12 cellular contexts compared by ENCODE assay signal in genomic region chr1:76949503-76949902, GRCh38.
DNase-seq lines count a peak whose midpoint lies in the region; ATAC-seq and TF ChIP-seq lines count a peak whose summit lies in the region.
"Had no signal": no experiment of that assay in that cellular context is flagged by ENCODE, and none has a peak within 500 bp of the region (broad histone marks: within the 10 kb centered on the region; RNA-seq: fewer than 3 reads in every experiment).

No MANE protein-coding gene starts in this region.

- 48% methylated on average over 3 of the region's 3 CpGs for WGBS in mammary epithelial cell (ENCODE audit: low coverage, missing lambda C conversion rate)
- 71% methylated on average over 3 of the region's 3 CpGs for WGBS in suprapubic skin

- H3K27ac ChIP-seq in MM.1S (ENCODE audit: low read length) (no peak overlapping the region), mammary epithelial cell (ENCODE audit: insufficient read depth, low read depth, low read length) (peak overlapping the region; percentile 7), osteoblast (ENCODE audit: low read depth, low read length) (peak overlapping the region; percentile 52), suprapubic skin (no peak overlapping the region)
- H3K27ac ChIP-seq: SJCRH30, skin epidermis had no signal

- no peaks in the 10 kb centered on the region for H3K9me3 ChIP-seq in MM.1S (replicated peaks; ENCODE audit: insufficient read depth, low read length)
- no peaks in the 10 kb centered on the region for H3K9me3 ChIP-seq in mammary epithelial cell (replicated peaks; ENCODE audit: insufficient read depth, low read length)
- no peaks in the 10 kb centered on the region for H3K9me3 ChIP-seq in osteoblast (ENCODE audit: low read depth, low read length)
- H3K9me3 ChIP-seq in suprapubic skin, result no peaks in the 10 kb centered on the region
- H3K9me3 ChIP-seq: SJCRH30 had no signal

- intact Hi-C loops in mammary epithelial cell (cut with micrococcal nuclease) (loop anchor here (2.0 kb wide), 1 partner anchor 49 kb away; no protein-coding TSS in a partner anchor), Right ventricle myocardium superior (cut with DNase I) (no loop called here)

- dilution Hi-C loops in mammary epithelial cell (cut with HindIII; ENCODE audit: low sequenced_read_pairs), result loop anchor here (5.0 kb wide), 1 partner anchor 77 kb away; no protein-coding TSS in a partner anchor

- CTCF ChIA-PET in mammary epithelial cell (lab: Charles Lee; ENCODE audit: low non-redundant PET), result no interaction called here

- H3K4me3 ChIP-seq in MM.1S (ENCODE audit: low read length), result no peak overlapping the region
- no peak overlapping the region for H3K4me3 ChIP-seq in mammary epithelial cell (replicated peaks in 1 of 3; ENCODE audit: insufficient read depth in 1 of 3, low read depth in 2 of 3, low read length in 3 of 3)
- H3K4me3 ChIP-seq in osteoblast (ENCODE audit: insufficient read depth, low read length), result no peak overlapping the region
- H3K4me3 ChIP-seq in suprapubic skin, result no peak overlapping the region
- H3K4me3 ChIP-seq: SJCRH30, skin epidermis had no signal

- ATAC-seq in Right ventricle myocardium superior (ENCODE audit: poor library complexity), result no peak

- TF ChIP-seq EP300 in suprapubic skin (IDR thresholded peaks at IDR 0.05), result no peak

- H3K4me2 ChIP-seq in MM.1S (ENCODE audit: low read depth, low read length) (no peak overlapping the region), mammary epithelial cell (ENCODE audit: insufficient read depth, low read depth, low read length) (peak overlapping the region; percentile 19), osteoblast (ENCODE audit: insufficient read depth, low read length) (no peak overlapping the region)

- DNase-seq in EH (ENCODE audit: low read depth) (peak; percentile 84), MM.1S (peak; percentile 23), mammary epithelial cell (peak; percentile 78), osteoblast (ENCODE audit: insufficient read length, low spot score, missing footprints) (no peak), Right ventricle myocardium superior (no peak), suprapubic skin (ENCODE audit: low spot score in 2 of 2) (no peak), KBM-7 (no peak)
- no peak for DNase-seq in effector CD4-positive, alpha-beta T cell
- DNase-seq: DMS79, foreskin melanocyte, SJCRH30 had no signal

- no peaks in the 10 kb centered on the region for H3K9me2 ChIP-seq in MM.1S (replicated peaks; ENCODE audit: insufficient read depth, low read length)

- H3K79me2 ChIP-seq in MM.1S (ENCODE audit: low read length), result no peaks in the 10 kb centered on the region
- H3K79me2 ChIP-seq in mammary epithelial cell (ENCODE audit: insufficient read depth, low read length), result no peaks in the 10 kb centered on the region
- no peaks in the 10 kb centered on the region for H3K79me2 ChIP-seq in osteoblast (ENCODE audit: insufficient read depth, low read length)

- no peaks in the 10 kb centered on the region for H4K20me1 ChIP-seq in MM.1S (ENCODE audit: insufficient read depth, low read length)
- H4K20me1 ChIP-seq in mammary epithelial cell (ENCODE audit: insufficient read depth, low read length), result no peaks in the 10 kb centered on the region
- H4K20me1 ChIP-seq in osteoblast (ENCODE audit: insufficient read depth, low read length), result no peaks in the 10 kb centered on the region

- in situ Hi-C loops in mammary epithelial cell (cut with MboI; ENCODE audit: low sequenced_read_pairs in 2 of 2) (no loop called here), KBM-7 (cut with MboI; ENCODE audit: low pct_unique_long_range_greater_than_20kb, low sequenced_read_pairs) (no loop called here)

- TF ChIP-seq POLR2A in suprapubic skin (IDR thresholded peaks at IDR 0.05), result no peak

- H3K27me3 ChIP-seq in MM.1S (replicated peaks; ENCODE audit: insufficient read depth, low read length) (no peaks in the 10 kb centered on the region), mammary epithelial cell (ENCODE audit: insufficient read depth, low read length) (no peaks in the 10 kb centered on the region), osteoblast (ENCODE audit: insufficient read depth, low read length) (no peaks in the 10 kb centered on the region), suprapubic skin (no peaks in the 10 kb centered on the region)
- H3K27me3 ChIP-seq: SJCRH30 had no signal

- H3K4me1 ChIP-seq in MM.1S (ENCODE audit: low read length) (no peaks in the 10 kb centered on the region), mammary epithelial cell (ENCODE audit: insufficient read depth, low read length) (peaks cover 24% of the 10 kb centered on the region), osteoblast (ENCODE audit: insufficient read depth, low read length) (peaks cover 25% of the 10 kb centered on the region), suprapubic skin (no peaks in the 10 kb centered on the region)

- no peaks in the 10 kb centered on the region for H3F3A ChIP-seq in MM.1S (ENCODE audit: insufficient read depth, low read length)

- H3K36me3 ChIP-seq in MM.1S (replicated peaks; ENCODE audit: insufficient read depth, low read length) (no peaks in the 10 kb centered on the region), mammary epithelial cell (ENCODE audit: insufficient read depth, low read length) (no peaks in the 10 kb centered on the region), osteoblast (ENCODE audit: insufficient read depth, low read length) (no peaks in the 10 kb centered on the region), suprapubic skin (no peaks in the 10 kb centered on the region)
- H3K36me3 ChIP-seq: SJCRH30 had no signal

- H2AFZ ChIP-seq in MM.1S (ENCODE audit: low read length), result no peak overlapping the region
- H2AFZ ChIP-seq in mammary epithelial cell (ENCODE audit: low read depth, low read length), result no peak overlapping the region
- no peak overlapping the region for H2AFZ ChIP-seq in osteoblast (ENCODE audit: low read length)

- H3K9ac ChIP-seq in MM.1S (ENCODE audit: low read length) (no peak overlapping the region), mammary epithelial cell (ENCODE audit: insufficient read depth, low read length) (no peak overlapping the region)

- no peak for TF ChIP-seq CTCF in MM.1S (IDR thresholded peaks at IDR 0.05; ENCODE audit: low read length)
- TF ChIP-seq CTCF in mammary epithelial cell (conservative IDR thresholded peaks at IDR 0.05 in 1 of 2, IDR thresholded peaks at IDR 0.05 in 1 of 2; ENCODE audit: extremely low read depth in 1 of 2, insufficient read depth in 1 of 2, low read depth in 1 of 2, low read length in 2 of 2), result no peak
- no peak for TF ChIP-seq CTCF in osteoblast (IDR thresholded peaks at IDR 0.05; ENCODE audit: extremely low read depth, low read depth, low read length)
- TF ChIP-seq CTCF in suprapubic skin (IDR thresholded peaks at IDR 0.05), result no peak

- no TSS peak for BruUV-seq in mammary epithelial cell (replicated peaks; lab: Mats Ljungman, UMichigan)

Comparison
In these comparisons a context has a peak if more than half of its experiments do, and no peak if none do; other contexts are left out.
1. DNase-seq: peak in EH (single experiment), MM.1S (single experiment) and mammary epithelial cell (single experiment); none in osteoblast (single experiment), Right ventricle myocardium superior (single experiment), suprapubic skin (0 of 2), KBM-7 (single experiment) and effector CD4-positive, alpha-beta T cell (single experiment).
2. H3K27ac ChIP-seq: peak in mammary epithelial cell (single experiment) and osteoblast (single experiment); none in MM.1S (single experiment) and suprapubic skin (single experiment).